ENCODE assay signal across 35 cellular contexts in genomic region chr17:4636474-4637100, GRCh38. TPM values are rescaled to one million over a fixed set of nuclear protein-coding genes. Genes with fewer than 3 reads are reported as not detected.
DNase-seq lines count a peak whose midpoint lies in the region; ATAC-seq and TF ChIP-seq lines count a peak whose summit lies in the region.
"Had no signal": no experiment of that assay in that cellular context is flagged by ENCODE, and none has a peak within 500 bp of the region (broad histone marks: within the 10 kb centered on the region; RNA-seq: fewer than 3 reads in every experiment).

No MANE protein-coding gene starts in this region.

- H3K9me3 ChIP-seq in BLaER1 treated with 17β-estradiol and CSF1 and Interleukin-3, amounts not matched to agents 10 nM and 100 nM (replicated peaks in 1 of 11) = no peaks in the 10 kb centered on the region
- no peaks in the 10 kb centered on the region for H3K9me3 ChIP-seq in hepatocyte (ENCODE audit: low read depth)
- H3K9me3 ChIP-seq in gastrocnemius medialis = no peaks in the 10 kb centered on the region
- H3K9me3 ChIP-seq: esophagus muscularis mucosa, heart right ventricle, neutrophil, prostate gland, right lobe of liver, spleen, tibial artery had no signal

- H3K9me3 Mint-ChIP-seq in GM23338 (no peaks in the 10 kb centered on the region; the same call in 2 of the 3 replicates), memory B cell (no peaks in the 10 kb centered on the region)
- H3K9me3 Mint-ChIP-seq: activated CD4-positive, alpha-beta T cell treated with anti-CD3 and anti-CD28 coated beads, Interleukin-2, amount 10 ng/mL, durations not matched to agents 7 days and 5 days; activated T-cell treated with anti-CD3 and anti-CD28 coated beads, Interleukin-2, amount 50 U/mL, for 4 hours; mesothelial cell of epicardium had no signal

- H3K4me3 Mint-ChIP-seq in GM23338 (peak overlapping the region; percentile 18; the same call in 1 of the 3 replicates), memory B cell (peak overlapping the region; percentile 87)
- H3K4me3 Mint-ChIP-seq: activated CD4-positive, alpha-beta T cell treated with anti-CD3 and anti-CD28 coated beads, Interleukin-2, amount 10 ng/mL, durations not matched to agents 7 days and 5 days; activated T-cell treated with anti-CD3 and anti-CD28 coated beads, Interleukin-2, amount 50 U/mL, for 4 hours; CD8-positive, alpha-beta memory T cell; mesothelial cell of epicardium had no signal

- H3K4me1 Mint-ChIP-seq in GM23338 (peaks cover 50% of the 10 kb centered on the region), memory B cell (peaks cover 37% of the 10 kb centered on the region)

- peaks cover 25 to 41% (median 33%) of the 10 kb centered on the region in 11 experiments for H3K27me3 ChIP-seq in BLaER1 treated with 17β-estradiol and CSF1 and Interleukin-3, amounts not matched to agents 10 nM and 100 nM
- H3K27me3 ChIP-seq in GM23338 (ENCODE audit: insufficient read depth) (peaks cover 50% of the 10 kb centered on the region), hepatocyte (peaks cover 44% of the 10 kb centered on the region), gastrocnemius medialis (peaks cover 32 to 35% (median 34%) of the 10 kb centered on the region in 3 donors)
- H3K27me3 ChIP-seq: right lobe of liver had no signal

- ATAC-seq in GM23338 (no peak), memory B cell (ENCODE audit: low read depth) (no peak), gastrocnemius medialis (no peak)
- ATAC-seq: Panc1 had no signal

- peak overlapping the region in 5 of 11 experiments; percentile 35 to 55 (median 49); a peak in 10 of 22 replicates for H3K27ac ChIP-seq in BLaER1 treated with 17β-estradiol and CSF1 and Interleukin-3, amounts not matched to agents 10 nM and 100 nM
- no peak overlapping the region for H3K27ac ChIP-seq in GM23338 (ENCODE audit: low read depth)
- H3K27ac ChIP-seq in hepatocyte = no peak overlapping the region
- H3K27ac ChIP-seq in gastrocnemius medialis = no peak overlapping the region
- H3K27ac ChIP-seq: esophagus muscularis mucosa, heart right ventricle, neutrophil, prostate gland, right lobe of liver, spleen, tibial artery, VCaP had no signal

- no peak for TF ChIP-seq POLR2A in gastrocnemius medialis (IDR thresholded peaks at IDR 0.05)

- H3K9me2 ChIP-seq in GM23338 (ENCODE audit: insufficient read depth) (no peaks in the 10 kb centered on the region), hepatocyte (replicated peaks; ENCODE audit: insufficient read depth) (no peaks in the 10 kb centered on the region)

- DNase-seq in GM23338 (ENCODE audit: low spot score) (no peak), RPMI8226 (peak; percentile 36), memory B cell (ENCODE audit: low spot score in 2 of 2) (no peak), NCI-H187 treated with DMSO at 0.1 percent for 48 hours (lab: John Stamatoyannopoulos, UW) (no peak), hepatocyte (ENCODE audit: low spot score) (no peak), NCI-H1417 (lab: John Stamatoyannopoulos, UW) (no peak), gastrocnemius medialis (no peak)
- DNase-seq: activated CD4-positive, alpha-beta T cell treated with anti-CD3 and anti-CD28 coated beads, Interleukin-2, amount 10 ng/mL, durations not matched to agents 7 days and 5 days; activated gamma-delta T cell treated with Interleukin-2 at 50 U/mL for 16 hours; activated T-cell treated with anti-CD3 and anti-CD28 coated beads, Interleukin-2, amount 50 U/mL, for 4 hours; CD8-positive, alpha-beta memory T cell; central memory CD4-positive, alpha-beta T cell; foreskin fibroblast; NCI-H1092 treated with DMSO at 0.1 percent for 48 hours; NCI-H1930; NK-92 treated with Interleukin-12 subunit alpha and Interleukin-12 subunit beta, amount 100 ng/mL, for 24 hours; right lobe of liver; spleen; stimulated activated CD4-positive, alpha-beta T cell treated with anti-CD3 and anti-CD28 coated beads, Interleukin-2, amount 100 ng/mL, for 24 hours; SW 1271; T-helper 9 cell; tibial artery had no signal

- TF ChIP-seq CTCF in GM23338 (conservative IDR thresholded peaks at IDR 0.05; ENCODE audit: low read depth in 2 of 2) (no peak), hepatocyte (IDR thresholded peaks at IDR 0.05; ENCODE audit: poor library complexity) (no peak), gastrocnemius medialis (IDR thresholded peaks at IDR 0.05 in 4 of 5, conservative IDR thresholded peaks at IDR 0.05 in 1 of 5) (no peak)

- no peak overlapping the region for H3K27ac Mint-ChIP-seq in GM23338
- no peak overlapping the region for H3K27ac Mint-ChIP-seq in memory B cell
- H3K27ac Mint-ChIP-seq: activated CD4-positive, alpha-beta T cell treated with anti-CD3 and anti-CD28 coated beads, Interleukin-2, amount 10 ng/mL, durations not matched to agents 7 days and 5 days; mesothelial cell of epicardium had no signal

- in situ Hi-C loops in gastrocnemius medialis (cut with MboI; ENCODE audit: low sequenced_read_pairs in 4 of 4) = loop anchor here in 2 of 4 donors (25.0 kb wide), 1 partner anchor 199 kb away; the partner anchor contains the start of gene SPNS3 (in 2 of the 2)

- H3K36me3 Mint-ChIP-seq in GM23338 (ENCODE audit: low read depth) = no peaks in the 10 kb centered on the region
- H3K36me3 Mint-ChIP-seq in memory B cell = no peaks in the 10 kb centered on the region
- H3K36me3 Mint-ChIP-seq: CD8-positive, alpha-beta memory T cell; mesothelial cell of epicardium had no signal

- 80% methylated on average over 12 of the region's 12 CpGs for WGBS in hepatocyte (ENCODE audit: low lambda C conversion rate, missing lambda C conversion rate)

- H3K36me3 ChIP-seq in BLaER1 treated with 17β-estradiol and CSF1 and Interleukin-3, amounts not matched to agents 10 nM and 100 nM = no peaks in the 10 kb centered on the region
- H3K36me3 ChIP-seq in GM23338 (ENCODE audit: insufficient read depth) (no peaks in the 10 kb centered on the region), hepatocyte (replicated peaks; ENCODE audit: insufficient read depth, low read depth) (no peaks in the 10 kb centered on the region), gastrocnemius medialis (no peaks in the 10 kb centered on the region)
- H3K36me3 ChIP-seq: esophagus muscularis mucosa, heart right ventricle, neutrophil, prostate gland, right lobe of liver, spleen, tibial artery had no signal

- H3F3A ChIP-seq in GM23338 (replicated peaks; ENCODE audit: low read depth) = peaks cover 3% of the 10 kb centered on the region; the same call in 1 of the 2 replicates

- no peak overlapping the region for H2AFZ ChIP-seq in GM23338
- no peak overlapping the region for H2AFZ ChIP-seq in hepatocyte

- H3K4me3 ChIP-seq in BLaER1 treated with 17β-estradiol and CSF1 and Interleukin-3, amounts not matched to agents 10 nM and 100 nM = peak overlapping the region in 3 of 10 experiments; percentile 7 to 59 (median 22); a peak in 3 of 20 replicates
- no peak overlapping the region for H3K4me3 ChIP-seq in GM23338
- no peak overlapping the region for H3K4me3 ChIP-seq in hepatocyte
- no peak overlapping the region for H3K4me3 ChIP-seq in gastrocnemius medialis
- H3K4me3 ChIP-seq: esophagus muscularis mucosa, heart right ventricle, prostate gland, right lobe of liver, tibial artery had no signal

- H3K9ac ChIP-seq in BLaER1 treated with 17β-estradiol and CSF1 and Interleukin-3, amounts not matched to agents 10 nM and 100 nM = peak overlapping the region in 3 of 11 experiments; percentile 0 to 41 (median 41); a peak in 3 of 22 replicates

- peak overlapping the region; percentile 80 to 97 (median 92) for H3K4me2 ChIP-seq in BLaER1 treated with 17β-estradiol and CSF1 and Interleukin-3, amounts not matched to agents 10 nM and 100 nM
- H3K4me2 ChIP-seq in GM23338 (peak overlapping the region; percentile 64; the same call in 1 of the 2 replicates), hepatocyte (no peak overlapping the region)

- intact Hi-C loops in gastrocnemius medialis (cut with DNase I; ENCODE audit: low total_unique reads) = no loop called here

- peaks cover 28 to 58% (median 46%) of the 10 kb centered on the region in 10 experiments for H3K4me1 ChIP-seq in BLaER1 treated with 17β-estradiol and CSF1 and Interleukin-3, amounts not matched to agents 10 nM and 100 nM
- H3K4me1 ChIP-seq in GM23338 (ENCODE audit: insufficient read depth) = peaks cover 21% of the 10 kb centered on the region
- peaks cover 7% of the 10 kb centered on the region for H3K4me1 ChIP-seq in hepatocyte (ENCODE audit: insufficient read depth)
- no peaks in the 10 kb centered on the region for H3K4me1 ChIP-seq in gastrocnemius medialis
- H3K4me1 ChIP-seq: prostate gland, right lobe of liver had no signal

- peaks cover 57% of the 10 kb centered on the region for H3K27me3 Mint-ChIP-seq in GM23338 (ENCODE audit: insufficient read depth, low read depth, poor library complexity)
- peaks cover 13% of the 10 kb centered on the region for H3K27me3 Mint-ChIP-seq in memory B cell

- H3K79me2 ChIP-seq in GM23338 (replicated peaks; ENCODE audit: insufficient read depth) (no peaks in the 10 kb centered on the region), hepatocyte (no peaks in the 10 kb centered on the region)

- H4K20me1 ChIP-seq in BLaER1 treated with 17β-estradiol and CSF1 and Interleukin-3, amounts not matched to agents 10 nM and 100 nM = peaks cover 0 to 18% (median under 1%) of the 10 kb centered on the region in 11 experiments; a peak in 7 of 22 replicates
- H4K20me1 ChIP-seq in GM23338 (replicated peaks; ENCODE audit: insufficient read depth) = no peaks in the 10 kb centered on the region
- no peaks in the 10 kb centered on the region for H4K20me1 ChIP-seq in hepatocyte (ENCODE audit: insufficient read depth, poor library complexity, severe bottlenecking)

RNA-seq across cellular contexts. Expression of gene ALOX15, which starts 4.9 kb away (rescaled TPM):
- total RNA-seq in GM23338 (2014; rRNA removed; shearing (Covaris generic)) = 1.1 and 1.4 TPM in 2 replicates
- polyA plus RNA-seq in GM23338 (2016; fragmentation: Nextera tagmentation; extraction: Ambion mirVana) (0.28 and 1.2 TPM in 2 replicates), hepatocyte (5.5 and 7.5 TPM in 2 replicates)
- total RNA-seq in hepatocyte (1.9 and 2.1 TPM in 2 replicates), gastrocnemius medialis (not detected)
- total RNA-seq: A673; activated T-cell treated with anti-CD3 and anti-CD28 coated beads, Interleukin-2, amount 50 U/mL, for 4 hours; CD8-positive, alpha-beta memory T cell; dermis microvascular lymphatic vessel endothelial cell; esophagus muscularis mucosa; kidney epithelial cell had no signal
- polyA plus RNA-seq: CD8-positive, alpha-beta memory T cell; heart right ventricle had no signal

RNA-seq across cellular contexts. Expression of gene SMTNL2, which starts 52.3 kb away (rescaled TPM):
- total RNA-seq in GM23338 (2014; rRNA removed; shearing (Covaris generic)) = 1.7 and 4.3 TPM in 2 replicates
- polyA plus RNA-seq in GM23338 (2016; fragmentation: Nextera tagmentation; extraction: Ambion mirVana) (1.3 and 3.1 TPM in 2 replicates), hepatocyte (106 TPM in 2 replicates)
- total RNA-seq in hepatocyte (41.5 and 56.8 TPM in 2 replicates), gastrocnemius medialis (100 to 1,000 TPM; 110 to 588 (median 420) TPM)
- total RNA-seq: A673; activated CD4-positive, alpha-beta T cell treated with anti-CD3 and anti-CD28 coated beads, Interleukin-2, amount 10 ng/mL, durations not matched to agents 7 days and 5 days; activated T-cell treated with anti-CD3 and anti-CD28 coated beads, Interleukin-2, amount 50 U/mL, for 4 hours; CD8-positive, alpha-beta memory T cell; dermis microvascular lymphatic vessel endothelial cell; HT-29; liver had no signal
- polyA plus RNA-seq: CD8-positive, alpha-beta memory T cell had no signal
